In the genomic region with DNA sequence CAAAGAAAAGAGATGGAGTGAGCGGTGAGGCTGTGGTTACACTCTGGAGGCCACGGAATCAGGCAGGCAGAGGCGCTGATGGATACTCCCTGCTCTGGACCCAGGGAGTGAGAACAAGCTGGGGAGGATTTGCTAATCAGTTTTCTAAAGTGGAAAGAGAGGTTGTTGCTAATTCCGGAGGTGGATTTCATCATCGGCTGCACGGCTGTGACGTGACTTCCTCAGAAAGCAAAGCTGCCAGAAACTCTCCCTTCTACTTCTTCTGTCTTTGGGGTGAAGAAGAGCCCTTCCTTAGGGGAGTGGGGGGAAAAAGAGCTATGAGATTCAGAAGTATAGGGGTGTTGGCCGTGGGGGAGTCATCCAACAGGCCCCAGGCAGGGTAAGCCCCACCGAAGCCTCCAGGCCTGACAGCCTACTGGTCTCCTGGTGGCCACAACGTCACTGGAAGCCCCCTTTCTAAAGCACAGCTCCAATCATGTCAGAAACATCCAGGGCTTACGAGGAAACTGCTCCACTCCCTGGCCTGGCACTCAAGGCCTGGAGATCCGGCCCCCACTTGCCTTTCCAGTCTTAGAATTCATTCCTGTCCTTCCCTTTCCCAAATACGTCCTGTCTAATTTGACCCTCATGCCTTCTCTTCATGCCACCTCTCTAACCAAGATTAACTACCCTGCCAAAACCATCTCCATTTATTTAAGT, we compare ENCODE assay signal across 1 cellular context.
TF ChIP-seq lines count a peak whose summit lies in the region.

No MANE protein-coding gene starts in this region.

TF ChIP-seq in GM12878, 131 proteins besides CTCF, POLR2A, EP300 and RAD21 (continued from another document):
- no peak for TF ChIP-seq CEBPB (IDR thresholded peaks at IDR 0.05; ENCODE audit: borderline replicate concordance in 1 of 2, low read depth in 2 of 2, low read length in 2 of 2)
